Comparison of ENCODE assay signal across 21 cellular contexts in the genomic region with DNA sequence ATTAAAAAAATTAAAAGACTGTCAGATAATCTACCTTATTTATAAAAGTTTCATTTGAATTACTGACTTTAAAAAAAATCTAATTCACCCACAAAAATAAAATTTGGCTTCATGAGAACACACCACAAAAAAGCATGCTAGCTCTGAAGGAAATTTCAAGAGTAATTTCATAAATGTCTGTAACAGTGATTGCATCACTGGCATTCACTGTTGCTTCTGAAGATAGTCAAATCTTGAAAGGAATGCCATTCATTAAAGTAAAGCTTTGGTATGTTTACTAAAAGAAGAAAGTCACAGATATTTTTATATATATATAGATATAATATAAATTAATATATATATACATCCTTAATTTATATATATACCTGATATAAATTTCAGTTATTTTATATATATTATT.
"Had no signal": no experiment of that assay in that cellular context is flagged by ENCODE, and none has a peak within 500 bp of the region (broad histone marks: within the 10 kb centered on the region; RNA-seq: fewer than 3 reads in every experiment).

No MANE protein-coding gene starts in this region.

- H3K9me3 ChIP-seq: body of pancreas, heart left ventricle, thyroid gland had no signal

- H3K27me3 ChIP-seq: body of pancreas, cardiac muscle cell, heart left ventricle, thyroid gland had no signal

- FAIRE-seq: endothelial cell of umbilical vein had no signal

- DNase-seq: activated CD4-positive, alpha-beta T cell treated with anti-CD3 and anti-CD28 coated beads, Interleukin-2, amount 50 U/mL, for 4 hours; activated CD8-positive, alpha-beta memory T cell treated with anti-CD3 and anti-CD28 coated beads for 24 hours; activated CD8-positive, alpha-beta memory T cell treated with anti-CD3 and anti-CD28 coated beads, Interleukin-2, amount 50 U/mL, for 4 hours; activated naive CD4-positive, alpha-beta T cell treated with Interleukin-2 at 50 U/mL for 16 hours; activated naive CD8-positive, alpha-beta T cell treated with anti-CD3 and anti-CD28 coated beads for 36 hours; activated T-cell treated with anti-CD3 and anti-CD28 coated beads, Interleukin-2, amount 50 U/mL, for 24 hours; amygdala; body of pancreas; dermis blood vessel endothelial cell; effector memory CD4-positive, alpha-beta T cell; heart left ventricle; islet precursor cell; left colon; stimulated activated CD4-positive, alpha-beta T cell treated with anti-CD3 and anti-CD28 coated beads, Interleukin-12 subunit alpha, Interleukin-12 subunit beta, amount 100 ng/mL, for 4 hours; stimulated activated CD4-positive, alpha-beta T cell treated with anti-CD3 and anti-CD28 coated beads, Interleukin-4, amount 100 ng/mL, for 4 hours; stimulated activated naive CD8-positive, alpha-beta T cell treated with anti-CD3 and anti-CD28 coated beads, Interleukin-15, Interleukin-2, amounts not matched to agents 100 U/mL and 50 U/mL, for 24 hours; substantia nigra; T-helper 1 cell; thyroid gland had no signal

- H3K4me3 ChIP-seq: body of pancreas, cardiac muscle cell, heart left ventricle, thyroid gland had no signal

- H3K27ac ChIP-seq: body of pancreas, cardiac muscle cell, heart left ventricle, thyroid gland had no signal

- H3K4me1 ChIP-seq: body of pancreas, thyroid gland had no signal
